ENCODE assay signal across 11 cellular contexts in genomic region chr11:64525711-64526110, GRCh38. TPM values are rescaled to one million over a fixed set of nuclear protein-coding genes. Genes with fewer than 3 reads are reported as not detected.
"Had no signal": no experiment of that assay in that cellular context is flagged by ENCODE, and none has a peak within 500 bp of the region (broad histone marks: within the 10 kb centered on the region; RNA-seq: fewer than 3 reads in every experiment).

No MANE protein-coding gene starts in this region.

- H3K4me3 ChIP-seq: HAP-1 had no signal

- H3K4me2 ChIP-seq: KMS-11 had no signal

- H3K27ac ChIP-seq: HL-60, KMS-11 had no signal

- H3K4me1 ChIP-seq: HAP-1 had no signal

- H3K36me3 ChIP-seq: HAP-1 had no signal

- H3K9me3 ChIP-seq: HAP-1 had no signal

- DNase-seq: GOT3, H7, HFFc6, KBM-7 had no signal

- H3K9ac ChIP-seq: KMS-11 had no signal

- ATAC-seq: HCT116, HepG2 had no signal

RNA-seq across cellular contexts. Expression of gene SLC22A11, which starts 30.0 kb away (rescaled TPM):
- total RNA-seq: H4, H7, HFFc6, HT1080 had no signal
